ENCODE assay signal across 8 cellular contexts in genomic region chr2:11744631-11745394, GRCh38. TPM values are rescaled to one million over a fixed set of nuclear protein-coding genes. Genes with fewer than 3 reads are reported as not detected.
A peak's percentile ranks its signal among the peaks of the same experiment; 100 is the strongest.
DNase-seq lines count a peak whose midpoint lies in the region; ATAC-seq and TF ChIP-seq lines count a peak whose summit lies in the region.

No MANE protein-coding gene starts in this region.

- H3K9me3 Mint-ChIP-seq in T-cell (no peaks in the 10 kb centered on the region), neural progenitor cell (no peaks in the 10 kb centered on the region)

- TF ChIP-seq CTCF in KMS-11 (conservative IDR thresholded peaks at IDR 0.05; ENCODE audit: low read depth, low read length) (peak; percentile 56; the same call in 1 of the 2 replicates), esophagus muscularis mucosa (IDR thresholded peaks at IDR 0.05) (peak; percentile 37 to 42 (median 42)), neural progenitor cell (IDR thresholded peaks at IDR 0.05) (peak; percentile 67)

- H3K36me3 Mint-ChIP-seq in T-cell (no peaks in the 10 kb centered on the region), neural progenitor cell (no peaks in the 10 kb centered on the region)

- POLR2A ChIA-PET in T-cell (lab: Charles Lee) = no interaction called here

- intact Hi-C loops in esophagus muscularis mucosa (cut with DNase I) = loop anchor here (5.0 kb wide), 2 partner anchors 32 to 53 kb away; no protein-coding TSS in a partner anchor

- ATAC-seq in T-cell (replicated peaks in 1 of 4) (no peak), HG02759 (IDR thresholded peaks at IDR 0.05; ENCODE audit: unreplicated experiment) (no peak), HG03521 (IDR thresholded peaks at IDR 0.05; ENCODE audit: unreplicated experiment) (no peak)

- peaks cover 22% of the 10 kb centered on the region for H3F3A ChIP-seq in neural progenitor cell (ENCODE audit: low read depth)

- H3K9ac ChIP-seq in KMS-11 = peak overlapping the region; percentile 67
- H3K9ac ChIP-seq in neural progenitor cell = no peak overlapping the region

- H3K79me2 ChIP-seq in KMS-11 (ENCODE audit: insufficient read depth, low read depth) (peaks cover 33% of the 10 kb centered on the region), neural progenitor cell (ENCODE audit: low read depth) (peaks cover 30% of the 10 kb centered on the region)

- H3K9me3 ChIP-seq in esophagus muscularis mucosa (no peaks in the 10 kb centered on the region), neural progenitor cell (ENCODE audit: low read depth) (no peaks in the 10 kb centered on the region)

- no peak for TF ChIP-seq POLR2A in esophagus muscularis mucosa (IDR thresholded peaks at IDR 0.05; ENCODE audit: low read depth)

- H4K20me1 ChIP-seq in KMS-11 (ENCODE audit: insufficient read depth) (no peaks in the 10 kb centered on the region), neural progenitor cell (ENCODE audit: low read depth) (peaks cover 28% of the 10 kb centered on the region)

- H3K4me3 Mint-ChIP-seq in T-cell (peak overlapping the region; percentile 38 to 66 (median 66)), neural progenitor cell (peak overlapping the region; percentile 86)

- WGBS in esophagus muscularis mucosa = 76% methylated on average over 11 of the region's 14 CpGs

- H3K27me3 ChIP-seq in KMS-11 (ENCODE audit: insufficient read depth, low read depth) (no peaks in the 10 kb centered on the region), esophagus muscularis mucosa (no peaks in the 10 kb centered on the region), neural progenitor cell (no peaks in the 10 kb centered on the region)

- peak overlapping the region; percentile 90 to 95 for H3K27ac Mint-ChIP-seq in T-cell
- H3K27ac Mint-ChIP-seq in neural progenitor cell = peak overlapping the region; percentile 97

- CTCF ChIA-PET in T-cell (lab: Charles Lee) = interaction anchor here (0.5 to 2.7 kb wide), 14 partner anchors 9 to 591 kb away, joined by 3 to 17 read pairs (median 6); no protein-coding TSS in a partner anchor

- no peaks in the 10 kb centered on the region for H3K36me3 ChIP-seq in KMS-11 (ENCODE audit: insufficient read depth)
- no peaks in the 10 kb centered on the region for H3K36me3 ChIP-seq in esophagus muscularis mucosa
- H3K36me3 ChIP-seq in neural progenitor cell = no peaks in the 10 kb centered on the region

- H3K27me3 Mint-ChIP-seq in T-cell (no peaks in the 10 kb centered on the region), neural progenitor cell (ENCODE audit: insufficient read depth, low read depth) (peaks cover 5% of the 10 kb centered on the region)

- H3K4me1 ChIP-seq in KMS-11 (ENCODE audit: low read depth, poor library complexity, severe bottlenecking) (peaks cover 43% of the 10 kb centered on the region), esophagus muscularis mucosa (peaks cover 44 to 64% (median 60%) of the 10 kb centered on the region in 4 donors), neural progenitor cell (peaks cover 25% of the 10 kb centered on the region)

- peak overlapping the region; percentile 72 for H3K4me3 ChIP-seq in KMS-11 (IDR thresholded peaks at IDR 0.05; ENCODE audit: insufficient read depth, low read depth, low read length)
- H3K4me3 ChIP-seq in esophagus muscularis mucosa = peak overlapping the region; percentile 23 to 43 (median 32)
- peak overlapping the region; percentile 8 for H3K4me3 ChIP-seq in neural progenitor cell

- H3K4me2 ChIP-seq in KMS-11 (peak overlapping the region; percentile 98), neural progenitor cell (peak overlapping the region; percentile 53)

- H3K27ac ChIP-seq in KMS-11 = peak overlapping the region; percentile 92
- peak overlapping the region; percentile 90 to 95 (median 94) for H3K27ac ChIP-seq in esophagus muscularis mucosa (replicated peaks in 1 of 4)
- H3K27ac ChIP-seq in neural progenitor cell = no peak overlapping the region

- peak overlapping the region; percentile 45; the same call in 1 of the 2 replicates for H2AFZ ChIP-seq in KMS-11 (ENCODE audit: low read depth)
- H2AFZ ChIP-seq in neural progenitor cell (replicated peaks) = peak overlapping the region; percentile 87

- DNase-seq in DMS79 (lab: John Stamatoyannopoulos, UW) (peak; percentile 70), T-cell (peak in 12 of 34 experiments; percentile 15 to 69 (median 36)), esophagus muscularis mucosa (ENCODE audit: extremely low spot score) (no peak), neural progenitor cell (ENCODE audit: low spot score) (peak; percentile 75)
- DNase-seq in activated effector memory CD4-positive, alpha-beta T cell treated with Interleukin-2 at 50 U/mL for 16 hours = no peak

- peaks cover 43 to 62% (median 55%) of the 10 kb centered on the region in 3 donors for H3K4me1 Mint-ChIP-seq in T-cell
- peaks cover 76% of the 10 kb centered on the region for H3K4me1 Mint-ChIP-seq in neural progenitor cell

- no peak for TF ChIP-seq EP300 in esophagus muscularis mucosa (IDR thresholded peaks at IDR 0.05)

RNA-seq across cellular contexts. Expression of gene LPIN1, which starts 1.6 kb away (rescaled TPM):
- total RNA-seq in T-cell (100 to 1,000 TPM in 2 of 5 donors, 10 to 100 TPM in 3; 67.1 to 102 (median 88.0) TPM), esophagus muscularis mucosa (10 to 100 TPM; 55.2 to 77.0 (median 72.8) TPM), neural progenitor cell (ENCODE audit: low replicate concordance) (18.0 and 22.9 TPM in 2 replicates)

Comparison
In these comparisons a context has a peak if more than half of its experiments do, and no peak if none do; other contexts are left out.
1. DNase-seq: peak in DMS79 (single experiment) and neural progenitor cell (single experiment); none in esophagus muscularis mucosa (single experiment) and activated effector memory CD4-positive, alpha-beta T cell treated with Interleukin-2 at 50 U/mL for 16 hours (single experiment).
2. H3K4me3 ChIP-seq: peak in every context shown above with its lines; median percentile 72 in KMS-11; 32 in esophagus muscularis mucosa; 8 in neural progenitor cell.
3. Peak in every context shown above with its lines, with median percentiles within 50 percentile points of each other: CTCF ChIP-seq.